Comparison of ENCODE assay signal across 33 cellular contexts in genomic region chr1:43255438-43256210, GRCh38. TPM values are rescaled to one million over a fixed set of nuclear protein-coding genes. Genes with fewer than 3 reads are reported as not detected.
DNase-seq lines count a peak whose midpoint lies in the region; ATAC-seq, FAIRE-seq and TF ChIP-seq lines count a peak whose summit lies in the region.
"Had no signal": no experiment of that assay in that cellular context is flagged by ENCODE, and none has a peak within 500 bp of the region (broad histone marks: within the 10 kb centered on the region; RNA-seq: fewer than 3 reads in every experiment).

No MANE protein-coding gene starts in this region.

- ATAC-seq in body of pancreas, result no peak
- peak; percentile 20 to 49 (median 42) for ATAC-seq in right lobe of liver
- ATAC-seq: activated naive CD8-positive, alpha-beta T cell treated with anti-CD3 and anti-CD28 coated beads, Interleukin-2, amount 50 U/mL, for 24 hours; effector memory CD8-positive, alpha-beta T cell; foreskin keratinocyte; K562; naive thymus-derived CD4-positive, alpha-beta T cell; stimulated activated effector memory CD8-positive, alpha-beta T cell treated with anti-CD3 and anti-CD28 coated beads, Interleukin-12 subunit alpha, Interleukin-12 subunit beta, amount 100 ng/mL, for 72 hours had no signal

- H3K9me3 ChIP-seq in body of pancreas (no peaks in the 10 kb centered on the region), esophagus squamous epithelium (no peaks in the 10 kb centered on the region), right lobe of liver (no peaks in the 10 kb centered on the region), small intestine (ENCODE audit: control insufficient read depth, low read depth) (no peaks in the 10 kb centered on the region)
- H3K9me3 ChIP-seq: suprapubic skin, vagina had no signal

- DNase-seq in body of pancreas (peak in 3 of 4 donors; percentile 52 to 71 (median 61)), esophagus squamous epithelium (lab: John Stamatoyannopoulos, UW) (no peak), right lobe of liver (peak in 2 of 3 donors; percentile 16 to 69), small intestine (no peak), amniotic stem cell (lab: John Stamatoyannopoulos, UW) (no peak), 8988T (no peak)
- DNase-seq in stimulated activated CD4-positive, alpha-beta T cell treated with anti-CD3 and anti-CD28 coated beads, Interleukin-1b, Interleukin-23, amount 100 ng/mL, for 48 hours, result no peak
- no peak for DNase-seq in effector CD4-positive, alpha-beta T cell
- DNase-seq: activated CD4-positive, alpha-beta memory T cell treated with anti-CD3 and anti-CD28 coated beads for 36 hours; activated CD4-positive, CD25-positive, alpha-beta regulatory T cell treated with anti-CD3 and anti-CD28 coated beads, Interleukin-2, amount 50 U/mL, for 72 hours; activated gamma-delta T cell; activated naive CD8-positive, alpha-beta T cell treated with anti-CD3 and anti-CD28 coated beads, Interleukin-2, amount 50 U/mL, for 24 hours; activated T-cell treated with anti-CD3 and anti-CD28 coated beads for 4 hours; DMS79 treated with DMSO at 0.1 percent for 48 hours; effector memory CD8-positive, alpha-beta T cell; foreskin keratinocyte; HCEC 1CT; naive thymus-derived CD4-positive, alpha-beta T cell; NCI-H1105; NCI-H1930; NCI-H345; NCI-H774; occipital lobe; RPMI8226; stimulated activated CD4-positive, alpha-beta T cell treated with anti-CD3 and anti-CD28 coated beads, Interleukin-4, amount 100 ng/mL, for 24 hours had no signal

- TF ChIP-seq CTCF in body of pancreas (IDR thresholded peaks at IDR 0.05) (no peak), esophagus squamous epithelium (IDR thresholded peaks at IDR 0.05) (no peak), right lobe of liver (IDR thresholded peaks at IDR 0.05) (no peak)

- H3K27ac ChIP-seq in body of pancreas, result peak overlapping the region; percentile 9 to 74 (median 70)
- H3K27ac ChIP-seq in esophagus squamous epithelium, result peak overlapping the region in 3 of 4 donors; percentile 72 to 84 (median 79)
- H3K27ac ChIP-seq in right lobe of liver, result peak overlapping the region in 1 of 3 donors; percentile 52
- H3K27ac ChIP-seq in small intestine (ENCODE audit: low read depth in 1 of 2, low read length in 1 of 2), result peak overlapping the region; percentile 79 to 95
- H3K27ac ChIP-seq: foreskin keratinocyte, SK-N-MC, suprapubic skin, vagina had no signal

- intact Hi-C loops in body of pancreas (cut with DNase I), result no loop called here
- intact Hi-C loops in esophagus squamous epithelium (cut with DNase I), result no loop called here
- intact Hi-C loops in right lobe of liver (cut with DNase I), result no loop called here

- no peak overlapping the region for H3K4me3 ChIP-seq in body of pancreas
- no peak overlapping the region for H3K4me3 ChIP-seq in esophagus squamous epithelium
- no peak overlapping the region for H3K4me3 ChIP-seq in right lobe of liver
- H3K4me3 ChIP-seq in small intestine (ENCODE audit: low read depth in 1 of 2, low read length in 2 of 2), result no peak overlapping the region
- H3K4me3 ChIP-seq: K562, SK-N-MC, suprapubic skin, vagina had no signal

- no peaks in the 10 kb centered on the region for H3K36me3 ChIP-seq in body of pancreas (replicated peaks in 1 of 2; ENCODE audit: insufficient read depth in 1 of 2, low read depth in 2 of 2)
- H3K36me3 ChIP-seq in esophagus squamous epithelium, result no peaks in the 10 kb centered on the region
- H3K36me3 ChIP-seq in right lobe of liver, result no peaks in the 10 kb centered on the region
- H3K36me3 ChIP-seq in small intestine (ENCODE audit: control insufficient read depth in 2 of 2, insufficient read depth in 2 of 2, low read length in 2 of 2), result no peaks in the 10 kb centered on the region
- H3K36me3 ChIP-seq: suprapubic skin, vagina had no signal

- H3K27me3 ChIP-seq in body of pancreas (no peaks in the 10 kb centered on the region), esophagus squamous epithelium (no peaks in the 10 kb centered on the region), right lobe of liver (no peaks in the 10 kb centered on the region), small intestine (ENCODE audit: control insufficient read depth in 2 of 2, insufficient read depth in 2 of 2, low read length in 2 of 2) (no peaks in the 10 kb centered on the region)
- H3K27me3 ChIP-seq: suprapubic skin, vagina had no signal

- WGBS in body of pancreas, 2 donors, result 67 to 78% methylated on average over 8 to 10 of the region's 10 CpGs
- WGBS in esophagus squamous epithelium, 2 donors, result 72 to 82% methylated on average over 7 to 8 of the region's 10 CpGs
- 43% methylated on average over 2 of the region's 10 CpGs for WGBS in right lobe of liver (ENCODE audit: insufficient coverage, low coverage, low lambda C conversion rate, missing lambda C conversion rate)
- 71 to 80% (median 77%) methylated on average over 10 of the region's 10 CpGs for WGBS in small intestine, 3 donors

- TF ChIP-seq POLR2A in body of pancreas (IDR thresholded peaks at IDR 0.05) (no peak), esophagus squamous epithelium (IDR thresholded peaks at IDR 0.05) (no peak), right lobe of liver (IDR thresholded peaks at IDR 0.05) (no peak)

- peaks cover 28% of the 10 kb centered on the region for H3K4me1 ChIP-seq in body of pancreas
- H3K4me1 ChIP-seq in esophagus squamous epithelium, result peaks cover 0 to 25% (median 4%) of the 10 kb centered on the region in 3 donors
- H3K4me1 ChIP-seq in right lobe of liver, result peaks cover 0 to 48% (median 17%) of the 10 kb centered on the region in 4 donors
- peaks cover 0 to 3% of the 10 kb centered on the region in 2 donors for H3K4me1 ChIP-seq in small intestine (ENCODE audit: control insufficient read depth in 2 of 2, insufficient read depth in 1 of 2, low read depth in 1 of 2, low read length in 1 of 2)
- H3K4me1 ChIP-seq: foreskin keratinocyte, suprapubic skin, vagina had no signal

- FAIRE-seq in small intestine (lab: Jason Lieb, UNC), result no peak
- FAIRE-seq: K562 had no signal

RNA-seq across cellular contexts. Expression of gene TMEM125, which starts 14.2 kb away (rescaled TPM):
- total RNA-seq in body of pancreas (10 to 100 TPM; 45.8 to 51.1 TPM), esophagus squamous epithelium (10 to 100 TPM in 2 of 4 donors, 1 to 10 TPM in 2; 4.2 to 15.5 (median 10.2) TPM), right lobe of liver (under 1 TPM in 2 of 6 experiments, not detected in 4; 0.21 to 0.27 TPM)
- polyA plus RNA-seq in small intestine, result 10 to 100 TPM; 38.3 to 94.3 (median 81.0) TPM
- total RNA-seq: HT1080, K562 had no signal
- polyA plus RNA-seq: CD14-positive monocyte had no signal

RNA-seq across cellular contexts. Expression of gene C1orf210, which starts 29.8 kb away (rescaled TPM):
- total RNA-seq in body of pancreas (10 to 100 TPM in 1 of 2 donors, 1 to 10 TPM in 1; 6.6 to 11.7 TPM), esophagus squamous epithelium (10 to 100 TPM in 2 of 4 donors, 1 to 10 TPM in 2; 7.9 to 16.2 (median 11.4) TPM), right lobe of liver (1 to 10 TPM in 4 of 6 experiments, under 1 TPM in 2; 0.58 to 2.7 (median 1.7) TPM)
- polyA plus RNA-seq in small intestine, result 10 to 100 TPM; 24.7 to 67.8 (median 44.0) TPM
- total RNA-seq: activated CD4-positive, alpha-beta memory T cell treated with anti-CD3 and anti-CD28 coated beads for 36 hours; HT1080; K562; naive thymus-derived CD4-positive, alpha-beta T cell; occipital lobe had no signal
- polyA plus RNA-seq: CD14-positive monocyte; naive thymus-derived CD4-positive, alpha-beta T cell had no signal

RNA-seq across cellular contexts. Expression of gene TIE1, which starts 45.2 kb away (rescaled TPM):
- total RNA-seq in body of pancreas (10 to 100 TPM; 12.2 to 14.0 TPM), esophagus squamous epithelium (10 to 100 TPM in 1 of 4 donors, 1 to 10 TPM in 3; 3.1 to 16.6 (median 5.9) TPM), right lobe of liver (10 to 100 TPM in 1 of 6 experiments, 1 to 10 TPM in 5; 5.8 to 12.2 (median 8.0) TPM)
- polyA plus RNA-seq in small intestine, result 10 to 100 TPM in 1 of 3 donors, under 1 TPM in 2; 0.45 to 27.3 (median 0.81) TPM
- total RNA-seq: activated CD4-positive, alpha-beta memory T cell treated with anti-CD3 and anti-CD28 coated beads for 36 hours; foreskin keratinocyte; MCF 10A had no signal
- polyA plus RNA-seq: CD14-positive monocyte; foreskin keratinocyte; naive thymus-derived CD4-positive, alpha-beta T cell had no signal

Comparison
In these comparisons a context has a peak if more than half of its experiments do, and no peak if none do; other contexts are left out.
1. DNase-seq: peak in body of pancreas (3 of 4) and right lobe of liver (2 of 3); none in esophagus squamous epithelium (single experiment), small intestine (single experiment), stimulated activated CD4-positive, alpha-beta T cell treated with anti-CD3 and anti-CD28 coated beads, Interleukin-1b, Interleukin-23, amount 100 ng/mL, for 48 hours (single experiment), amniotic stem cell (single experiment), 8988T (single experiment) and effector CD4-positive, alpha-beta T cell (single experiment).
2. RNA of gene TMEM125, which starts 14.2 kb away (total RNA-seq): 45.8 to 51.1 TPM in body of pancreas and 4.2 to 15.5 TPM in esophagus squamous epithelium; 0.21 to 0.27 TPM in right lobe of liver; every median in the first group is over 4 times any median in the second.